Comparison of ENCODE assay signal across 15 cellular contexts in the genomic region with DNA sequence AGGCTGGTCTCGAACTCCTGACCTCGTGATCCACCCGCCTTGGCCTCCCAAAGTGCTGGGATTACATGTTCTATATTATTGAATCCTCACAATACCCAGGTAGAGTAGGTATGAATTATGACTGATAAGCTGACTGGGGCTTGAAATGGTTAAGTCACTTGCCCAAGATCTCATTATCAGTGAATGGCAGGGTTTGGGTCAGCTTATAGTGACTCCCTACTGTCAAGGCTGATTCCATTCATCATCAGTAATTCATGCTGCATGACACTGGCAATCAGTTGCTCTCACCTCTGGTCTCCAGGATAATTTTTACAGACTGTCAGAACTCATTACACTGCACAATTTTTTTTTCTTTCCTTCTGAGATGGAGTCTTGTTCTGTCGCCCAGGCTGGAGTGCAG.
DNase-seq lines count a peak whose midpoint lies in the region; ATAC-seq and TF ChIP-seq lines count a peak whose summit lies in the region.
"Had no signal": no experiment of that assay in that cellular context is flagged by ENCODE, and none has a peak within 500 bp of the region (broad histone marks: within the 10 kb centered on the region; RNA-seq: fewer than 3 reads in every experiment).

No MANE protein-coding gene starts in this region.

- H3K27me3 ChIP-seq in dorsolateral prefrontal cortex, result no peaks in the 10 kb centered on the region
- H3K27me3 ChIP-seq: BLaER1 treated with 17β-estradiol and CSF1 and Interleukin-3, amounts not matched to agents 10 nM and 100 nM had no signal

- peak overlapping the region; percentile 67 for H3K27ac ChIP-seq in angular gyrus (ENCODE audit: low read depth, low read length)
- peak overlapping the region; percentile 18 to 98 (median 92) for H3K27ac ChIP-seq in dorsolateral prefrontal cortex
- H3K27ac ChIP-seq in temporal lobe (ENCODE audit: low read depth, low read length), result peak overlapping the region; percentile 85
- H3K27ac ChIP-seq: BLaER1 treated with 17β-estradiol and CSF1 and Interleukin-3, amounts not matched to agents 10 nM and 100 nM had no signal

- ATAC-seq in GM21786 (IDR thresholded peaks at IDR 0.05; ENCODE audit: unreplicated experiment) (no peak), GM19467 (IDR thresholded peaks at IDR 0.05; ENCODE audit: unreplicated experiment) (no peak)
- ATAC-seq: GM23338 had no signal

- no peak for TF ChIP-seq CTCF in dorsolateral prefrontal cortex (IDR thresholded peaks at IDR 0.05 in 54 of 56, conservative IDR thresholded peaks at IDR 0.05 in 2 of 56; ENCODE audit: low read depth in 1 of 56, partially characterized antibody in 56 of 56)

- DNase-seq in NCI-H2227 (lab: John Stamatoyannopoulos, UW; ENCODE audit: unreplicated experiment) (peak; percentile 63), dorsolateral prefrontal cortex (no peak), mucosa of gallbladder (ENCODE audit: low spot score) (no peak)
- DNase-seq: CD4-positive, CD25-positive, alpha-beta regulatory T cell; CD8-positive, alpha-beta memory T cell; COR-L47; DMS 273 treated with DMSO at 0.1 percent for 48 hours; DMS53; HCEC 1CT had no signal

- no peak overlapping the region for H3K4me3 ChIP-seq in dorsolateral prefrontal cortex
- H3K4me3 ChIP-seq: BLaER1 treated with 17β-estradiol and CSF1 and Interleukin-3, amounts not matched to agents 10 nM and 100 nM; GM23338 had no signal

- intact Hi-C loops in dorsolateral prefrontal cortex (cut with DNase I), result loop anchor here in 1 of 2 donors (10.0 kb wide), 1 partner anchor 45 kb away; no protein-coding TSS in a partner anchor
